27 cellular contexts compared by ENCODE assay signal in the genomic region with DNA sequence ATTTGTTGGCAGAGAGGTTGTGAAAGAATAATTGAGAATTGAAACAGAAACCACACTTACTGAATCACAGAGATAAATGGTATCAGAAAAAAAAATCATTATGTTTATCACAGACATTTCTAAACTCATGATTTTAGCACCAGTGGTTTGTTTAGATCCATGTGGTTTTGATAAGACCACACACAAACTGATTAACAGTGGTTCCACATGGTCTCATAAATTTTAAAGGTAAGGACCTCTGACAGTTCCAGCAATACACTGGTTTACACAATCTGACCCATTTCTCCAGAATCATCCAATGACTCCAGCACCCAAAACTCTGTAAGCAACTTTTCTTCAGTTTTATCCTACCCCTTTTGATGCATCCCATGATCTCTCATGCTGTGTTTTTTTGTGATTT.
"Had no signal": no experiment of that assay in that cellular context is flagged by ENCODE, and none has a peak within 500 bp of the region (broad histone marks: within the 10 kb centered on the region; RNA-seq: fewer than 3 reads in every experiment).

No MANE protein-coding gene starts in this region.

- FAIRE-seq: keratinocyte, small intestine had no signal

- H3K27ac ChIP-seq: body of pancreas, colonic mucosa, neutrophil, ovary, sigmoid colon, upper lobe of left lung, vagina had no signal

- H3K36me3 ChIP-seq: colonic mucosa, neutrophil, ovary, sigmoid colon, upper lobe of left lung, vagina had no signal

- H3K9me3 ChIP-seq: body of pancreas, colonic mucosa, neutrophil, ovary, sigmoid colon, upper lobe of left lung, vagina had no signal

- DNase-seq: activated B cell treated with CpG ODN at 0.5 μM for 24 hours; activated CD4-positive, alpha-beta T cell treated with anti-CD3 and anti-CD28 coated beads, Interleukin-2, amount 50 U/mL, for 1 hour; activated CD8-positive, alpha-beta memory T cell treated with anti-CD3 and anti-CD28 coated beads, Interleukin-2, amount 10 ng/mL, durations not matched to agents 7 days and 5 days; activated CD8-positive, alpha-beta T cell treated with anti-CD3 and anti-CD28 coated beads, Interleukin-2, amount 10 ng/mL, durations not matched to agents 7 days and 5 days; activated naive CD8-positive, alpha-beta T cell treated with anti-CD3 and anti-CD28 coated beads, Interleukin-2, amount 50 U/mL, for 24 hours; activated T-cell treated with anti-CD3 and anti-CD28 coated beads, Interleukin-2, amount 50 U/mL, for 48 hours; body of pancreas; cerebellar nuclear complex; colonic mucosa; effector CD8-positive, alpha-beta T cell; head of caudate nucleus; hippocampal formation; left colon; natural killer cell; ovary; sigmoid colon; small intestine; stimulated activated CD4-positive, alpha-beta T cell treated with anti-CD3 and anti-CD28 coated beads, Interleukin-4, amount 100 ng/mL, for 24 hours; stimulated activated CD8-positive, alpha-beta memory T cell treated with anti-CD3 and anti-CD28 coated beads, Interleukin-4, amount 100 ng/mL, for 48 hours; stimulated activated naive CD8-positive, alpha-beta T cell treated with anti-CD3 and anti-CD28 coated beads, Interleukin-15, amount 100 ng/mL, for 72 hours; substantia nigra; T-helper 1 cell; upper lobe of left lung had no signal

- H3K4me1 ChIP-seq: body of pancreas, colonic mucosa, sigmoid colon, upper lobe of left lung, vagina had no signal

- ATAC-seq: activated CD8-positive, alpha-beta memory T cell treated with anti-CD3 and anti-CD28 coated beads, Interleukin-2, amount 10 ng/mL, durations not matched to agents 7 days and 5 days; activated CD8-positive, alpha-beta T cell treated with anti-CD3 and anti-CD28 coated beads, Interleukin-2, amount 10 ng/mL, durations not matched to agents 7 days and 5 days; activated naive CD8-positive, alpha-beta T cell treated with anti-CD3 and anti-CD28 coated beads, Interleukin-2, amount 50 U/mL, for 24 hours; body of pancreas; left colon; natural killer cell; stimulated activated memory B cell treated with anti-CD40 and anti-IgM and Interleukin-4, amounts not matched to agents 10 μg/mL and 1 μg/mL and 100 μg/mL, for 72 hours; stimulated activated naive CD8-positive, alpha-beta T cell treated with anti-CD3 and anti-CD28 coated beads, Interleukin-15, amount 100 ng/mL, for 72 hours had no signal

- H3K4me3 ChIP-seq: body of pancreas, colonic mucosa, ovary, sigmoid colon, upper lobe of left lung, vagina had no signal

- H3K27me3 ChIP-seq: body of pancreas, colonic mucosa, neutrophil, ovary, sigmoid colon, upper lobe of left lung, vagina had no signal
